ENCODE assay signal across 11 cellular contexts in the genomic region with DNA sequence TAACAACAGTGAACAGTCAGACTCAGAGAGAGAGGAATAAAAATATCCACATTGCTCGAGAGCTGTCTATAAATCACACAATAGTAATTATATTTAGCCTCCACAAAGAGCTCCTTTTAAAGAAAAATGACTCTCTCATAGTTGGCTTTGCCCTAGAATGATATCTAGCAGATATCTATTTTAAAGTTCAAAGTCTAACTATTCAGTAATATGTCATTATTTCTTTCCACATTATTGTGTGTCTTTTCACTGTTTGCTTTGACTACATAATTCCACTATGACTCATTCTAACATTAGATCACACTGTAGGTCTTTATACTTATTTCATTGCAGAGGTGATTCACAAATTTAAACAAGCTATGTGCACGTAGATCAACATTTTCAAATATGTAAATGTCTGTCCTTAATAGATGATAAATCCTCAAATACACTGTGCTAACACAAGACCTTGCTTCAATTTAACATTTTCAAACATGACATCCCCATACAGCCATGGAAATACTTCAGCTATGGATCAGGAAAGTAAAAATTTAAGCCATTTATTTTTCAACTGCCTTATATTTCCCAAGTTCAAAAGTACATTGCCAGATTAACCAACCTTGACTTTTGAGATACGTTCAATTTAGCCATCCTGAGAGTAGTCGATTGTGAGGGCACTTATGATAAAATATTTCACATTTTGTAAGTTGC.
DNase-seq lines count a peak whose midpoint lies in the region; ATAC-seq and TF ChIP-seq lines count a peak whose summit lies in the region.
"Had no signal": no experiment of that assay in that cellular context is flagged by ENCODE, and none has a peak within 500 bp of the region (broad histone marks: within the 10 kb centered on the region; RNA-seq: fewer than 3 reads in every experiment).

No MANE protein-coding gene starts in this region.

- peak; percentile 9 for DNase-seq in NCI-H1436 treated with DMSO at 0.1 percent for 48 hours (lab: John Stamatoyannopoulos, UW)
- DNase-seq in NCI-H1436 (lab: John Stamatoyannopoulos, UW): no peak
- DNase-seq in RKO (ENCODE audit: low spot score): peak; percentile 94
- peak; percentile 82 for DNase-seq in fibroblast of pulmonary artery (ENCODE audit: low read depth)
- DNase-seq in CD14-positive monocyte (ENCODE audit: low spot score): no peak
- no peak for DNase-seq in CD8-positive, alpha-beta T cell
- DNase-seq: AML-193, T-helper 17 cell had no signal

- no peaks in the 10 kb centered on the region for H3K27me3 ChIP-seq in CD8-positive, alpha-beta T cell (ENCODE audit: insufficient read depth, low read length)

- peaks cover 0 to 2% (median 0%) of the 10 kb centered on the region in 7 donors for H3K9me3 Mint-ChIP-seq in CD14-positive monocyte
- no peaks in the 10 kb centered on the region for H3K9me3 Mint-ChIP-seq in CD8-positive, alpha-beta T cell

- no peak for ATAC-seq in HG03097 (IDR thresholded peaks at IDR 0.05; ENCODE audit: low FRiP score, unreplicated experiment)
- ATAC-seq in CD8-positive, alpha-beta T cell: no peak
- ATAC-seq: left lobe of liver, T-helper 17 cell had no signal

- no peak for TF ChIP-seq CTCF in fibroblast of pulmonary artery (IDR thresholded peaks at IDR 0.05; ENCODE audit: low read length, missing control alignments)
- TF ChIP-seq CTCF in CD14-positive monocyte (IDR thresholded peaks at IDR 0.05): no peak
- TF ChIP-seq CTCF in CD8-positive, alpha-beta T cell (IDR thresholded peaks at IDR 0.05): no peak

- H3K36me3 Mint-ChIP-seq in CD14-positive monocyte: no peaks in the 10 kb centered on the region
- H3K36me3 Mint-ChIP-seq in CD8-positive, alpha-beta T cell: no peaks in the 10 kb centered on the region

- intact Hi-C loops in CD14-positive monocyte (cut with micrococcal nuclease): no loop called here
- intact Hi-C loops in CD8-positive, alpha-beta T cell (cut with DNase I, micrococcal nuclease): no loop called here

- H3K4me3 ChIP-seq in fibroblast of pulmonary artery (replicated peaks; ENCODE audit: low read depth, low read length) (no peak overlapping the region), skin epidermis (no peak overlapping the region)
- no peak overlapping the region for H3K4me3 ChIP-seq in CD8-positive, alpha-beta T cell (ENCODE audit: low read depth, low read length)

- H3K9me3 ChIP-seq in CD8-positive, alpha-beta T cell (ENCODE audit: low read length): no peaks in the 10 kb centered on the region

- CTCF ChIA-PET in CD8-positive, alpha-beta T cell (lab: Charles Lee): no interaction called here

- peak overlapping the region in 11 of 21 experiments; percentile 13 to 74 (median 52) for H3K27ac ChIP-seq in skin epidermis
- H3K27ac ChIP-seq in CD8-positive, alpha-beta T cell (ENCODE audit: low read depth, low read length): no peak overlapping the region

- no peaks in the 10 kb centered on the region for H3K27me3 Mint-ChIP-seq in CD14-positive monocyte (ENCODE audit: low read depth in 3 of 3)
- H3K27me3 Mint-ChIP-seq in CD8-positive, alpha-beta T cell (ENCODE audit: low read depth): peaks cover 11% of the 10 kb centered on the region

- POLR2A ChIA-PET in CD8-positive, alpha-beta T cell (lab: Charles Lee): interaction anchor here (0.5 kb wide), 1 partner anchor 213 kb away, joined by 4 read pairs; no protein-coding TSS in a partner anchor

- H3K4me3 Mint-ChIP-seq in CD14-positive monocyte: no peak overlapping the region
- no peak overlapping the region for H3K4me3 Mint-ChIP-seq in CD8-positive, alpha-beta T cell
- H3K4me3 Mint-ChIP-seq: T-helper 17 cell had no signal

- H3K36me3 ChIP-seq in CD8-positive, alpha-beta T cell (ENCODE audit: insufficient read depth, low read length): no peaks in the 10 kb centered on the region

- H3K4me1 ChIP-seq in CD8-positive, alpha-beta T cell (ENCODE audit: insufficient read depth, low read length): no peaks in the 10 kb centered on the region

- no peak overlapping the region for H3K27ac Mint-ChIP-seq in CD14-positive monocyte
- H3K27ac Mint-ChIP-seq in CD8-positive, alpha-beta T cell: no peak overlapping the region
- H3K27ac Mint-ChIP-seq: T-helper 17 cell had no signal

- no peaks in the 10 kb centered on the region for H3K4me1 Mint-ChIP-seq in CD14-positive monocyte
- no peaks in the 10 kb centered on the region for H3K4me1 Mint-ChIP-seq in CD8-positive, alpha-beta T cell (ENCODE audit: low read depth)
- H3K4me1 Mint-ChIP-seq: T-helper 17 cell had no signal

Comparison
In these comparisons a context has a peak if more than half of its experiments do, and no peak if none do; other contexts are left out.
1. DNase-seq: peak in NCI-H1436 treated with DMSO at 0.1 percent for 48 hours (single experiment), RKO (single experiment) and fibroblast of pulmonary artery (single experiment); none in NCI-H1436 (single experiment), CD14-positive monocyte (single experiment) and CD8-positive, alpha-beta T cell (0 of 7).